Comparison of ENCODE assay signal across 9 cellular contexts in genomic region chr5:177371120-177371537, GRCh38. TPM values are rescaled to one million over a fixed set of nuclear protein-coding genes. Genes with fewer than 3 reads are reported as not detected.
DNase-seq lines count a peak whose midpoint lies in the region; ATAC-seq and TF ChIP-seq lines count a peak whose summit lies in the region.
"Had no signal": no experiment of that assay in that cellular context is flagged by ENCODE, and none has a peak within 500 bp of the region (broad histone marks: within the 10 kb centered on the region; RNA-seq: fewer than 3 reads in every experiment).

No MANE protein-coding gene starts in this region.

- no peak for ATAC-seq in foreskin keratinocyte
- ATAC-seq in gastrocnemius medialis, result no peak
- ATAC-seq in HG02870 (IDR thresholded peaks at IDR 0.05; ENCODE audit: unreplicated experiment), result no peak
- ATAC-seq in GM21619 (IDR thresholded peaks at IDR 0.05; ENCODE audit: unreplicated experiment), result no peak
- ATAC-seq in GM21737 (IDR thresholded peaks at IDR 0.05; ENCODE audit: unreplicated experiment), result no peak

- in situ Hi-C loops in gastrocnemius medialis (cut with MboI; ENCODE audit: low sequenced_read_pairs in 4 of 4), result no loop called here

- no peak for TF ChIP-seq POLR2A in gastrocnemius medialis (IDR thresholded peaks at IDR 0.05)

- H3K27me3 ChIP-seq in H7 (ENCODE audit: control insufficient read depth, insufficient read depth, low read length) (peaks cover 13% of the 10 kb centered on the region), WERI-Rb-1 (ENCODE audit: insufficient read depth, low read depth, severe bottlenecking) (no peaks in the 10 kb centered on the region), foreskin keratinocyte (no peaks in the 10 kb centered on the region), gastrocnemius medialis (no peaks in the 10 kb centered on the region)

- H3K36me3 ChIP-seq in H7 (replicated peaks; ENCODE audit: control insufficient read depth, insufficient read depth, low read length), result peaks cover 2% of the 10 kb centered on the region
- no peaks in the 10 kb centered on the region for H3K36me3 ChIP-seq in WERI-Rb-1
- no peaks in the 10 kb centered on the region for H3K36me3 ChIP-seq in gastrocnemius medialis

- intact Hi-C loops in gastrocnemius medialis (cut with DNase I; ENCODE audit: low total_unique reads), result no loop called here

- H3K4me3 ChIP-seq in H7 (ENCODE audit: insufficient read depth, low read depth, low read length), result peak overlapping the region; percentile 49
- H3K4me3 ChIP-seq in WERI-Rb-1 (ENCODE audit: low read depth, low read length), result peak overlapping the region; percentile 42
- peak overlapping the region; percentile 44 to 57 (median 50) for H3K4me3 ChIP-seq in gastrocnemius medialis

- no peaks in the 10 kb centered on the region for H3K9me3 ChIP-seq in WERI-Rb-1 (ENCODE audit: severe bottlenecking)
- H3K9me3 ChIP-seq in gastrocnemius medialis, result no peaks in the 10 kb centered on the region

- DNase-seq in H7 (no peak), WERI-Rb-1 (no peak), foreskin keratinocyte (no peak), gastrocnemius medialis (no peak), NCI-H748 treated with DMSO at 0.1 percent for 48 hours (lab: John Stamatoyannopoulos, UW) (no peak)

- H3K4me1 ChIP-seq in foreskin keratinocyte (peaks cover 9% of the 10 kb centered on the region), gastrocnemius medialis (peaks cover 35 to 38% of the 10 kb centered on the region in 2 donors)

- TF ChIP-seq CTCF in WERI-Rb-1 (IDR thresholded peaks at IDR 0.05; ENCODE audit: low read depth, low read length) (no peak), foreskin keratinocyte (conservative IDR thresholded peaks at IDR 0.05) (no peak), gastrocnemius medialis (IDR thresholded peaks at IDR 0.05 in 4 of 5, conservative IDR thresholded peaks at IDR 0.05 in 1 of 5) (no peak)

- H3K27ac ChIP-seq in WERI-Rb-1 (no peak overlapping the region), foreskin keratinocyte (peak overlapping the region; percentile 42), gastrocnemius medialis (peak overlapping the region; percentile 63 to 83 (median 79))

RNA-seq across cellular contexts. Expression of gene SLC34A1, which starts 13.1 kb away (rescaled TPM):
- not detected in 2 replicates for total RNA-seq in H7 (2014; rRNA removed; shearing (Covaris generic))
- total RNA-seq in foreskin keratinocyte (not detected in 2 replicates), gastrocnemius medialis (not detected)
- polyA plus RNA-seq in foreskin keratinocyte, result not detected in 2 replicates

RNA-seq across cellular contexts. Expression of gene RGS14, which starts 13.4 kb away (rescaled TPM):
- total RNA-seq in H7 (2014; rRNA removed; shearing (Covaris generic)), result 31.0 and 32.4 TPM in 2 replicates
- 19.6 and 22.1 TPM in 2 replicates for total RNA-seq in foreskin keratinocyte
- 20.2 and 22.1 TPM in 2 replicates for polyA plus RNA-seq in foreskin keratinocyte
- 10 to 100 TPM in 1 of 4 donors, 1 to 10 TPM in 3; 1.6 to 25.9 (median 5.0) TPM for total RNA-seq in gastrocnemius medialis

RNA-seq across cellular contexts. Expression of gene LMAN2, which starts 19.7 kb away (rescaled TPM):
- 221 and 225 TPM in 2 replicates for total RNA-seq in H7 (2014; rRNA removed; shearing (Covaris generic))
- total RNA-seq in foreskin keratinocyte, result 148 TPM in 2 replicates
- polyA plus RNA-seq in foreskin keratinocyte, result 187 and 188 TPM in 2 replicates
- total RNA-seq in gastrocnemius medialis, result 100 to 1,000 TPM in 1 of 4 donors, 10 to 100 TPM in 3; 70.2 to 109 (median 86.6) TPM

RNA-seq across cellular contexts. Expression of gene PFN3, which starts 29.3 kb away (rescaled TPM):
- not detected in 2 replicates for total RNA-seq in H7 (2014; rRNA removed; shearing (Covaris generic))
- total RNA-seq in foreskin keratinocyte, result not detected in 2 replicates
- polyA plus RNA-seq in foreskin keratinocyte, result not detected in 2 replicates
- not detected for total RNA-seq in gastrocnemius medialis
- total RNA-seq: HT1080 had no signal

RNA-seq across cellular contexts. Expression of gene F12, which starts 38.2 kb away (rescaled TPM):
- 3.2 and 3.7 TPM in 2 replicates for total RNA-seq in H7 (2014; rRNA removed; shearing (Covaris generic))
- 6.0 and 9.7 TPM in 2 replicates for total RNA-seq in foreskin keratinocyte
- polyA plus RNA-seq in foreskin keratinocyte, result 11.8 and 12.3 TPM in 2 replicates
- 1 to 10 TPM in 1 of 4 donors, under 1 TPM in 2, not detected in 1; 0.36 to 1.2 (median 0.95) TPM for total RNA-seq in gastrocnemius medialis
